Comparison of ENCODE assay signal across 25 cellular contexts in genomic region chr14:78710963-78711362, GRCh38.
"Had no signal": no experiment of that assay in that cellular context is flagged by ENCODE, and none has a peak within 500 bp of the region (broad histone marks: within the 10 kb centered on the region; RNA-seq: fewer than 3 reads in every experiment).

No MANE protein-coding gene starts in this region.

- DNase-seq: activated CD4-positive, alpha-beta T cell treated with anti-CD3 and anti-CD28 coated beads for 4 hours; activated CD8-positive, alpha-beta memory T cell treated with anti-CD3 and anti-CD28 coated beads, Interleukin-2, amount 50 U/mL, for 4 hours; activated CD8-positive, alpha-beta T cell treated with anti-CD3 and anti-CD28 coated beads for 36 hours; activated gamma-delta T cell treated with Interleukin-2 at 50 U/mL for 16 hours; activated naive CD4-positive, alpha-beta T cell treated with anti-CD3 and anti-CD28 coated beads, Interleukin-2, amount 50 U/mL, for 16 hours; activated naive CD8-positive, alpha-beta T cell treated with anti-CD3 and anti-CD28 coated beads, Interleukin-2, amount 10 ng/mL, durations not matched to agents 7 days and 5 days; activated T-cell treated with anti-CD3 and anti-CD28 coated beads, Interleukin-2, amount 50 U/mL, for 72 hours; adrenal gland; anterior cingulate cortex; cerebellar nuclear complex; Karpas-422; MM.1S; NCI-H1105; NCI-H1436; NCI-H1694 treated with DMSO at 0.1 percent for 48 hours; NCI-H2029 treated with DMSO at 0.1 percent for 48 hours; NCI-H2227 treated with DMSO at 0.1 percent for 48 hours; NCI-H446 treated with DMSO at 0.1 percent for 48 hours; NCI-H526; NCI-H82; T-helper 1 cell had no signal

- H3K27ac ChIP-seq: adrenal gland, SK-N-MC had no signal

- H3K27ac Mint-ChIP-seq: activated CD8-positive, alpha-beta T cell treated with anti-CD3 and anti-CD28 coated beads for 36 hours; activated naive CD8-positive, alpha-beta T cell treated with anti-CD3 and anti-CD28 coated beads, Interleukin-2, amount 10 ng/mL, durations not matched to agents 7 days and 5 days; activated T-cell treated with anti-CD3 and anti-CD28 coated beads, Interleukin-2, amount 50 U/mL, for 72 hours; activated T-helper 2 cell treated with anti-CD3 and anti-CD28 coated beads, Interferon-gamma antibody, Interleukin-2, Interleukin-4, amounts not matched to agents 10 μg/mL and 5 μg/mL and 100 μg/mL, durations not matched to agents 14 hours and 24 hours and 36 hours had no signal

- H3K9me3 ChIP-seq: adrenal gland had no signal

- H3K4me1 Mint-ChIP-seq: activated naive CD8-positive, alpha-beta T cell treated with anti-CD3 and anti-CD28 coated beads, Interleukin-2, amount 10 ng/mL, durations not matched to agents 7 days and 5 days had no signal

- H3K4me3 Mint-ChIP-seq: activated CD8-positive, alpha-beta T cell treated with anti-CD3 and anti-CD28 coated beads for 36 hours; activated naive CD8-positive, alpha-beta T cell treated with anti-CD3 and anti-CD28 coated beads, Interleukin-2, amount 10 ng/mL, durations not matched to agents 7 days and 5 days; activated T-cell treated with anti-CD3 and anti-CD28 coated beads, Interleukin-2, amount 50 U/mL, for 72 hours had no signal

- H3K9me3 Mint-ChIP-seq: activated T-helper 2 cell treated with anti-CD3 and anti-CD28 coated beads, Interferon-gamma antibody, Interleukin-2, Interleukin-4, amounts not matched to agents 10 μg/mL and 5 μg/mL and 100 μg/mL, durations not matched to agents 14 hours and 24 hours and 36 hours had no signal

- H3K4me1 ChIP-seq: adrenal gland had no signal

- H3K27me3 ChIP-seq: adrenal gland had no signal

- ATAC-seq: activated CD4-positive, CD25-positive, alpha-beta regulatory T cell treated with anti-CD3 and anti-CD28 coated beads, Interleukin-2, amount 50 U/mL, for 24 hours; activated CD8-positive, alpha-beta T cell treated with anti-CD3 and anti-CD28 coated beads for 36 hours; activated T-cell treated with anti-CD3 and anti-CD28 coated beads, Interleukin-2, amount 50 U/mL, for 72 hours; Right ventricle myocardium inferior had no signal

- H3K36me3 Mint-ChIP-seq: activated naive CD8-positive, alpha-beta T cell treated with anti-CD3 and anti-CD28 coated beads, Interleukin-2, amount 10 ng/mL, durations not matched to agents 7 days and 5 days had no signal

- H3K27me3 Mint-ChIP-seq: activated CD8-positive, alpha-beta T cell treated with anti-CD3 and anti-CD28 coated beads for 36 hours; activated naive CD8-positive, alpha-beta T cell treated with anti-CD3 and anti-CD28 coated beads, Interleukin-2, amount 10 ng/mL, durations not matched to agents 7 days and 5 days had no signal
